ENCODE assay signal across 13 cellular contexts in genomic region chr10:117007080-117007479, GRCh38. TPM values are rescaled to one million over a fixed set of nuclear protein-coding genes. Genes with fewer than 3 reads are reported as not detected.
A peak's percentile ranks its signal among the peaks of the same experiment; 100 is the strongest.
DNase-seq lines count a peak whose midpoint lies in the region; ATAC-seq lines count a peak whose summit lies in the region.
"Had no signal": no experiment of that assay in that cellular context is flagged by ENCODE, and none has a peak within 500 bp of the region (broad histone marks: within the 10 kb centered on the region; RNA-seq: fewer than 3 reads in every experiment).

No MANE protein-coding gene starts in this region.

- H3K9me3 ChIP-seq in effector memory CD4-positive, alpha-beta T cell (ENCODE audit: control insufficient read depth, low read length): no peaks in the 10 kb centered on the region

- H3K4me3 ChIP-seq in effector memory CD4-positive, alpha-beta T cell (ENCODE audit: insufficient read depth, low read depth, low read length, poor library complexity, severe bottlenecking): no peak overlapping the region
- H3K4me3 ChIP-seq: BLaER1 treated with 17β-estradiol and CSF1 and Interleukin-3, amounts not matched to agents 10 nM and 100 nM; GM12878; smooth muscle cell had no signal

- peak; percentile 20 for DNase-seq in 8988T
- peak; percentile 55 for DNase-seq in GM04504 (ENCODE audit: low read depth)
- peak; percentile 86 for DNase-seq in RPMI7951 (ENCODE audit: low read depth)
- DNase-seq in fibroblast of peridontal ligament (ENCODE audit: extremely low read depth): peak; percentile 43
- DNase-seq in effector memory CD4-positive, alpha-beta T cell: no peak
- no peak for DNase-seq in NCI-H187 treated with DMSO at 0.1 percent for 48 hours (lab: John Stamatoyannopoulos, UW)
- no peak for DNase-seq in NCI-H1436 treated with DMSO at 0.1 percent for 48 hours (lab: John Stamatoyannopoulos, UW)
- DNase-seq: head of caudate nucleus, NCI-H526 treated with DMSO at 0.1 percent for 48 hours had no signal

- H3K36me3 ChIP-seq in effector memory CD4-positive, alpha-beta T cell (ENCODE audit: control insufficient read depth, insufficient read depth, low read length): no peaks in the 10 kb centered on the region
- H3K36me3 ChIP-seq: BLaER1 treated with 17β-estradiol and CSF1 and Interleukin-3, amounts not matched to agents 10 nM and 100 nM had no signal

- H3K27ac ChIP-seq in effector memory CD4-positive, alpha-beta T cell (ENCODE audit: insufficient read depth, low read length, poor library complexity, severe bottlenecking): no peak overlapping the region
- H3K27ac ChIP-seq: BLaER1 treated with 17β-estradiol and CSF1 and Interleukin-3, amounts not matched to agents 10 nM and 100 nM had no signal

- ATAC-seq in GM18498 (IDR thresholded peaks at IDR 0.05; ENCODE audit: unreplicated experiment): no peak
- ATAC-seq: GM12878 had no signal

- H3K4me1 ChIP-seq in effector memory CD4-positive, alpha-beta T cell (ENCODE audit: control insufficient read depth, insufficient read depth, low read length, poor library complexity, severe bottlenecking): no peaks in the 10 kb centered on the region

- H3K27me3 ChIP-seq in effector memory CD4-positive, alpha-beta T cell (replicated peaks; ENCODE audit: control insufficient read depth, insufficient read depth, low read length, poor library complexity, severe bottlenecking): peaks cover 15% of the 10 kb centered on the region
- H3K27me3 ChIP-seq: BLaER1 treated with 17β-estradiol and CSF1 and Interleukin-3, amounts not matched to agents 10 nM and 100 nM had no signal

RNA-seq across cellular contexts. Expression of gene SHTN1, which starts 2.1 kb away (rescaled TPM):
- 3.4 and 3.6 TPM in 2 replicates for total RNA-seq in RPMI7951 (2014; rRNA removed; shearing (Covaris generic))

Comparison
In these comparisons a context has a peak if more than half of its experiments do, and no peak if none do; other contexts are left out.
1. DNase-seq: peak in 8988T (single experiment), GM04504 (single experiment), RPMI7951 (single experiment) and fibroblast of peridontal ligament (single experiment); none in effector memory CD4-positive, alpha-beta T cell (0 of 3), NCI-H187 treated with DMSO at 0.1 percent for 48 hours (single experiment) and NCI-H1436 treated with DMSO at 0.1 percent for 48 hours (single experiment).